ENCODE assay signal across 2 cellular contexts in genomic region chr3:13717222-13717573, GRCh38.
TF ChIP-seq lines count a peak whose summit lies in the region.

No MANE protein-coding gene starts in this region.

TF ChIP-seq in HepG2, 621 proteins besides CTCF, POLR2A, EP300 and RAD21 (continued from another document):
- TF ChIP-seq HINFP (CRISPR knock-in tag; IDR thresholded peaks at IDR 0.05; ENCODE audit: low read depth) = no peak
TF ChIP-seq in HepG2: peak in this region for 1.

TF ChIP-seq in K562, 482 proteins besides CTCF, POLR2A, EP300 and RAD21 (continued from another document):
- no peak for TF ChIP-seq ZBTB5 (IDR thresholded peaks at IDR 0.05)
TF ChIP-seq in K562: peak in this region for 1.
